Comparison of ENCODE assay signal across 8 cellular contexts in the genomic region with DNA sequence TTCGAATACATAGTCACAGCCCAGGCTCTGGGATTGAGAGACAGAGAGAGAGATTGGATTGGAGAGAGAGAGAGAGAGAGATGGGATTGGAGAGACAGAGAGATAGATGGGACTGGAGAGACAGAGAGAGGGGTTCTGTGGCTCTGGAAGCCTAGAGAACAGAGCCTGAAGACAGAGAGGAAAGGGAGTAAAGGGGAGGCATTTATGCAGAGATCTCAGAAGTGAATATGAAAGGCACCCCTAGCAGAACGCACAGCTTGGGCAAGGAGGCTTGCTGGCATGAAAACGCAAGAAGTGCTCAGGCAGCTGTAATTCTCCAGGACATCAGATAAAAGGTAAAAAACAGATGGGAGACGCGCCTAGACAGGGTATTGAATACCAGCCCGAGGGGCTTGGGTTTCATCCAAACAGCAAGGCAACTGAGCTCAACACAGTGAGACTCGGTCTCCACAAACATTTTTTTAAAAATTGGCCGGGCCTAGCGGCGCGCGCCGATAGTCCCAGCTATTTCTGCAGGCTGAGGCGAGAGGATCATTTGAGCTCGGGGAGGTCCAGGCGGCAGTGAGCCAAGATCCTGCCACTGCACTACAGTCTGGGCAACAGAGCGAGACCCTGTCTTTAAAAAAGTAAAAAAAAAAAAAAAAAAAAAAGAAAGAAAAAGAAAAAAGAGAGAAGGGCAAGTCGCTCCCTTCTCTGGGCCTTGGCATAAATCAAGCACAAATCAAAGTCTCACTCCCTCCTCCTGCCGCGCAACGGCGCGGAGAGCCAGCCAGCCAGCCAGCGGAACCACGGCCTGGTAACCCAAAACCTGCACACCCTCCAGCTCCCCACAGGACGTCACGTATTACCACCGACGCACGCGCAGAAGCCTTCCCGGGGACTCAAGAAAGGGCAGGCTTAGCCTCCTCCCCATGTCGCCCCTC. TPM values are rescaled to one million over a fixed set of nuclear protein-coding genes. Genes with fewer than 3 reads are reported as not detected.
DNase-seq lines count a peak whose midpoint lies in the region; ATAC-seq and TF ChIP-seq lines count a peak whose summit lies in the region.

No MANE protein-coding gene starts in this region.

- H3K27ac ChIP-seq in RWPE1 (peak overlapping the region; percentile 95), urinary bladder (ENCODE audit: low read depth) (peak overlapping the region; percentile 85)

- 1% methylated on average over 33 of the region's 33 CpGs for WGBS in urinary bladder

- TF ChIP-seq CTCF in RWPE1 (conservative IDR thresholded peaks at IDR 0.05; ENCODE audit: low read depth): no peak

- DNase-seq in NCI-H1092 treated with DMSO at 0.1 percent for 48 hours (lab: John Stamatoyannopoulos, UW): peak; percentile 46
- DNase-seq in NCI-H1092 (lab: John Stamatoyannopoulos, UW): no peak
- no peak for DNase-seq in RWPE1 (ENCODE audit: low spot score)

- no peaks in the 10 kb centered on the region for H3K9me3 ChIP-seq in mononuclear cell (ENCODE audit: low read depth, low read length)

- H3K4me3 Mint-ChIP-seq in dendritic cell treated with granulocyte-macrophage colony-stimulating factor and Interleukin-4, amounts not matched to agents 40 ng/mL and 50 ng/mL, for 4 days: peak overlapping the region; percentile 97

- peaks cover 40% of the 10 kb centered on the region for H3K36me3 Mint-ChIP-seq in dendritic cell treated with granulocyte-macrophage colony-stimulating factor and Interleukin-4, amounts not matched to agents 40 ng/mL and 50 ng/mL, for 4 days (ENCODE audit: low read depth)

- H3K27me3 ChIP-seq in mononuclear cell (ENCODE audit: insufficient read depth, low read length): no peaks in the 10 kb centered on the region

- H3K27ac Mint-ChIP-seq in dendritic cell treated with granulocyte-macrophage colony-stimulating factor and Interleukin-4, amounts not matched to agents 40 ng/mL and 50 ng/mL, for 4 days: peak overlapping the region; percentile 98

- ATAC-seq in HG02678 (IDR thresholded peaks at IDR 0.05; ENCODE audit: unreplicated experiment) (peak; percentile 5), HG03196 (IDR thresholded peaks at IDR 0.05; ENCODE audit: unreplicated experiment) (no peak)

- intact Hi-C loops in dendritic cell treated with granulocyte-macrophage colony-stimulating factor and Interleukin-4, amounts not matched to agents 40 ng/mL and 50 ng/mL, for 4 days (cut with micrococcal nuclease): no loop called here

- peaks cover 37% of the 10 kb centered on the region for H3K4me1 Mint-ChIP-seq in dendritic cell treated with granulocyte-macrophage colony-stimulating factor and Interleukin-4, amounts not matched to agents 40 ng/mL and 50 ng/mL, for 4 days (ENCODE audit: low read depth)

- CTCF ChIA-PET in RWPE1 (lab: Yijun Ruan, JAX): no interaction called here

- H3K36me3 ChIP-seq in urinary bladder (ENCODE audit: insufficient read depth): no peaks in the 10 kb centered on the region

- POLR2A ChIA-PET in RWPE1 (lab: Yijun Ruan, JAX; ENCODE audit: low non-redundant PET): interaction anchor here (0.6 to 1.2 kb wide), 7 partner anchors 11 to 825 kb away, joined by 3 to 6 read pairs (median 4); no protein-coding TSS in a partner anchor

- no peaks in the 10 kb centered on the region for H3K27me3 Mint-ChIP-seq in dendritic cell treated with granulocyte-macrophage colony-stimulating factor and Interleukin-4, amounts not matched to agents 40 ng/mL and 50 ng/mL, for 4 days

- H3K4me3 ChIP-seq in mononuclear cell (ENCODE audit: low read length) (peak overlapping the region; percentile 28), urinary bladder (ENCODE audit: low read depth, low read length) (peak overlapping the region; percentile 21)

- H3K4me1 ChIP-seq in mononuclear cell (ENCODE audit: insufficient read depth, low read length) (peaks cover 39% of the 10 kb centered on the region), urinary bladder (ENCODE audit: insufficient read depth) (no peaks in the 10 kb centered on the region)

- H3K9me3 Mint-ChIP-seq in dendritic cell treated with granulocyte-macrophage colony-stimulating factor and Interleukin-4, amounts not matched to agents 40 ng/mL and 50 ng/mL, for 4 days: no peaks in the 10 kb centered on the region

RNA-seq across cellular contexts. Expression of a gene that starts 0.8 kb away (rescaled TPM):
- 79.1 TPM for total RNA-seq in mononuclear cell
- total RNA-seq in urinary bladder: 93.6 TPM
- 182 TPM for polyA plus RNA-seq in urinary bladder

RNA-seq across cellular contexts. Expression of a gene that starts 17.7 kb away (rescaled TPM):
- total RNA-seq in mononuclear cell (12.3 TPM), urinary bladder (27.8 TPM)
- polyA plus RNA-seq in urinary bladder: 6.7 TPM

RNA-seq across cellular contexts. Expression of a gene that starts 49.3 kb away (rescaled TPM):
- 1.2 TPM for total RNA-seq in mononuclear cell
- total RNA-seq in urinary bladder: 26.1 TPM
- polyA plus RNA-seq in urinary bladder: 4.9 TPM

Comparison
In these comparisons a context has a peak if more than half of its experiments do, and no peak if none do; other contexts are left out.
1. RNA of a gene that starts 49.3 kb away (total RNA-seq): 26.1 TPM in urinary bladder (single experiment); 1.2 TPM in mononuclear cell (single experiment); every median in the first group is over 10 times any median in the second.